9 cellular contexts compared by ENCODE assay signal in genomic region chr11:17730608-17731462, GRCh38. TPM values are rescaled to one million over a fixed set of nuclear protein-coding genes. Genes with fewer than 3 reads are reported as not detected.
DNase-seq lines count a peak whose midpoint lies in the region; ATAC-seq, FAIRE-seq and TF ChIP-seq lines count a peak whose summit lies in the region.
"Had no signal": no experiment of that assay in that cellular context is flagged by ENCODE, and none has a peak within 500 bp of the region (broad histone marks: within the 10 kb centered on the region; RNA-seq: fewer than 3 reads in every experiment).

No MANE protein-coding gene starts in this region.

- H2BK20ac ChIP-seq in H1 (ENCODE audit: low read length): no peak overlapping the region

- H3K23me2 ChIP-seq in H1 (ENCODE audit: low read depth, low read length): peaks cover 10% of the 10 kb centered on the region

- H3K9me3 Mint-ChIP-seq in activated CD4-positive, alpha-beta memory T cell treated with anti-CD3 and anti-CD28 coated beads for 36 hours: no peaks in the 10 kb centered on the region
- H3K9me3 Mint-ChIP-seq in mesothelial cell of epicardium: no peaks in the 10 kb centered on the region

- no peak overlapping the region for H2AK5ac ChIP-seq in H1 (ENCODE audit: low read depth, low read length)

- H2BK12ac ChIP-seq in H1 (ENCODE audit: low read depth, low read length): no peak overlapping the region

- no peak for TF ChIP-seq POLR2A in H1 (IDR thresholded peaks at IDR 0.05; ENCODE audit: control extremely low read depth in 1 of 2, low read depth in 2 of 2, low read length in 2 of 2)

- no peak overlapping the region for H3K4me2 ChIP-seq in H1 (ENCODE audit: insufficient read depth in 1 of 2, low read depth in 2 of 2, low read length in 2 of 2)

- no peak overlapping the region for H3K4me3 ChIP-seq in H1 (ENCODE audit: extremely low read depth in 1 of 4, insufficient read depth in 2 of 4, low read depth in 3 of 4, low read length in 4 of 4)
- H3K4me3 ChIP-seq: SK-N-MC had no signal

- no peak overlapping the region for H3K4me3 Mint-ChIP-seq in activated CD4-positive, alpha-beta memory T cell treated with anti-CD3 and anti-CD28 coated beads for 36 hours
- no peak overlapping the region for H3K4me3 Mint-ChIP-seq in mesothelial cell of epicardium

- no peak overlapping the region for H4K8ac ChIP-seq in H1 (ENCODE audit: extremely low read depth, insufficient read depth, low read length)

- DNase-seq in COR-L47 (lab: John Stamatoyannopoulos, UW) (peak; percentile 95), HS-5 (ENCODE audit: low read depth) (peak; percentile 46), NCI-H82 treated with DMSO at 0.1 percent for 48 hours (lab: John Stamatoyannopoulos, UW; ENCODE audit: unreplicated experiment) (peak; percentile 56), H1 (ENCODE audit: low read depth in 1 of 2, low spot score in 2 of 2) (peak; percentile 58 to 95), mesothelial cell of epicardium (ENCODE audit: low spot score in 2 of 2, unreplicated experiment in 2 of 2) (peak; percentile 61 to 91)
- peak; percentile 80 for DNase-seq in activated CD4-positive, alpha-beta memory T cell treated with anti-CD3 and anti-CD28 coated beads for 36 hours
- peak; percentile 7 to 19 for DNase-seq in stimulated activated CD8-positive, alpha-beta memory T cell treated with anti-CD3 and anti-CD28 coated beads, Interleukin-7, amount 100 ng/mL, for 4 hours (ENCODE audit: low read depth in 2 of 2)

- H4K20me1 ChIP-seq in H1 (replicated peaks in 1 of 2; ENCODE audit: control insufficient read depth in 1 of 2, insufficient read depth in 2 of 2, low read length in 2 of 2): peaks cover 4 to 7% of the 10 kb centered on the region in 2 experiments

- peaks cover 0 to under 1% of the 10 kb centered on the region in 2 experiments; a peak in 1 of 4 replicates for H3K9me3 ChIP-seq in H1 (ENCODE audit: insufficient read depth in 2 of 2, low read depth in 1 of 2, low read length in 1 of 2)

- no peak overlapping the region for H3K18ac ChIP-seq in H1 (ENCODE audit: extremely low read depth, low read length)

- H3K27me3 ChIP-seq in H1 (replicated peaks in 1 of 4; ENCODE audit: control insufficient read depth in 3 of 4, extremely low read depth in 1 of 4, insufficient read depth in 3 of 4, low read length in 3 of 4): peaks cover 9 to 30% (median 24%) of the 10 kb centered on the region in 4 experiments

- TF ChIP-seq EP300 in H1 (IDR thresholded peaks at IDR 0.05; ENCODE audit: borderline replicate concordance in 1 of 2, low read depth in 2 of 2, low read length in 2 of 2): no peak

- no peak overlapping the region for H3K56ac ChIP-seq in H1 (replicated peaks; ENCODE audit: insufficient read length, low read depth, low read length)

- peaks cover 39% of the 10 kb centered on the region for H3K27me3 Mint-ChIP-seq in activated CD4-positive, alpha-beta memory T cell treated with anti-CD3 and anti-CD28 coated beads for 36 hours
- peaks cover 81% of the 10 kb centered on the region for H3K27me3 Mint-ChIP-seq in mesothelial cell of epicardium (ENCODE audit: low read depth)

- TF ChIP-seq CTCF in H1 (IDR thresholded peaks at IDR 0.05; ENCODE audit: control extremely low read depth in 1 of 3, insufficient read depth in 1 of 3, low read depth in 1 of 3, low read length in 3 of 3): peak; percentile 93 to 98 (median 94)
- TF ChIP-seq CTCF in mesothelial cell of epicardium (IDR thresholded peaks at IDR 0.05; ENCODE audit: unreplicated experiment): peak; percentile 73

- no peaks in the 10 kb centered on the region for H3K79me1 ChIP-seq in H1 (ENCODE audit: low read depth, low read length)

- no peaks in the 10 kb centered on the region for H3K36me3 Mint-ChIP-seq in activated CD4-positive, alpha-beta memory T cell treated with anti-CD3 and anti-CD28 coated beads for 36 hours
- no peaks in the 10 kb centered on the region for H3K36me3 Mint-ChIP-seq in mesothelial cell of epicardium

- no peak overlapping the region for H2AFZ ChIP-seq in H1 (ENCODE audit: low read length)

- intact Hi-C loops in activated CD4-positive, alpha-beta memory T cell treated with anti-CD3 and anti-CD28 coated beads for 36 hours (cut with micrococcal nuclease): loop anchor here (1.0 kb wide), 2 partner anchors 132 to 248 kb away; no protein-coding TSS in a partner anchor

- H3K79me2 ChIP-seq in H1 (ENCODE audit: control insufficient read depth in 1 of 2, insufficient read depth in 2 of 2, low read length in 2 of 2): no peaks in the 10 kb centered on the region

- peak; percentile 78 for ATAC-seq in GM21367 (IDR thresholded peaks at IDR 0.05; ENCODE audit: unreplicated experiment)

- no peak overlapping the region for H3K9ac ChIP-seq in H1 (replicated peaks in 1 of 4; ENCODE audit: extremely low read depth in 1 of 4, low read depth in 3 of 4, low read length in 3 of 4)

- H4K91ac ChIP-seq in H1 (replicated peaks; ENCODE audit: insufficient read length, low read length): no peak overlapping the region

- peak; percentile 98 for TF ChIP-seq RAD21 in H1 (IDR thresholded peaks at IDR 0.05 in 1 of 2, conservative IDR thresholded peaks at IDR 0.05 in 1 of 2; ENCODE audit: low read depth in 2 of 2, low read length in 2 of 2)

- peaks cover 5% of the 10 kb centered on the region for H3K4me1 Mint-ChIP-seq in activated CD4-positive, alpha-beta memory T cell treated with anti-CD3 and anti-CD28 coated beads for 36 hours (ENCODE audit: low read depth)
- H3K4me1 Mint-ChIP-seq in mesothelial cell of epicardium: peaks cover 3% of the 10 kb centered on the region

- H4K5ac ChIP-seq in H1 (ENCODE audit: insufficient read length, low read depth, low read length): no peak overlapping the region

- H3K4ac ChIP-seq in H1 (replicated peaks; ENCODE audit: insufficient read length, low read depth, low read length): no peak overlapping the region

- peaks cover 0 to under 1% (median 0%) of the 10 kb centered on the region in 4 experiments; a peak in 1 of 8 replicates for H3K36me3 ChIP-seq in H1 (ENCODE audit: control insufficient read depth in 2 of 4, insufficient read depth in 4 of 4, low read length in 3 of 4)

- H3K14ac ChIP-seq in H1 (ENCODE audit: insufficient read length): no peak overlapping the region

- peak; percentile 82 for FAIRE-seq in H1 (lab: Jason Lieb, UNC)

- H3K23ac ChIP-seq in H1 (ENCODE audit: insufficient read length): no peak overlapping the region

- WGBS in H1 (ENCODE audit: extremely low coverage in 1 of 2, insufficient coverage in 1 of 2, insufficient read length in 1 of 2, insufficient replicate concordance in 2 of 2, low coverage in 1 of 2, low lambda C conversion rate in 2 of 2, missing lambda C conversion rate in 1 of 2), 2 experiments: 39% methylated on average over 9 of the region's 9 CpGs; no CpG with 5 or more reads in 1 of the 2 experiments

- H2BK5ac ChIP-seq in H1 (ENCODE audit: low read depth, low read length): no peak overlapping the region

- CTCF ChIA-PET in activated CD4-positive, alpha-beta memory T cell treated with anti-CD3 and anti-CD28 coated beads for 36 hours (lab: Charles Lee): interaction anchor here (0.5 to 6.7 kb wide), 48 partner anchors 9 to 991 kb away, joined by 3 to 168 read pairs (median 4); partner anchors contain the start of genes MYOD1 and SAAL1
- CTCF ChIA-PET in H1 (lab: Charles Lee; ENCODE audit: partially characterized antibody): interaction anchor here (0.6 to 16.5 kb wide), 103 partner anchors 13 to 884 kb away, joined by 3 to 290 read pairs (median 6); partner anchors contain the start of genes MYOD1, OTOG and USH1C

- peaks cover 0 to 4% (median under 1%) of the 10 kb centered on the region in 4 experiments; a peak in 3 of 7 replicates for H3K4me1 ChIP-seq in H1 (replicated peaks in 1 of 4; ENCODE audit: control insufficient read depth in 3 of 4, insufficient read depth in 4 of 4, low read length in 3 of 4)

- POLR2A ChIA-PET in activated CD4-positive, alpha-beta memory T cell treated with anti-CD3 and anti-CD28 coated beads for 36 hours (lab: Charles Lee): no interaction called here
- POLR2A ChIA-PET in H1 (lab: Charles Lee; ENCODE audit: partially characterized antibody): interaction anchor here (1.2 to 1.3 kb wide), 2 partner anchors 9 to 10 kb away, joined by 3 read pairs; no protein-coding TSS in a partner anchor

- H2BK15ac ChIP-seq in H1 (ENCODE audit: low read length): peak overlapping the region; percentile 81; the same call in 1 of the 2 replicates

- H2BK120ac ChIP-seq in H1 (replicated peaks; ENCODE audit: low read depth, low read length): no peak overlapping the region

- no peak overlapping the region for H3K27ac Mint-ChIP-seq in activated CD4-positive, alpha-beta memory T cell treated with anti-CD3 and anti-CD28 coated beads for 36 hours
- no peak overlapping the region for H3K27ac Mint-ChIP-seq in mesothelial cell of epicardium

- H3K27ac ChIP-seq in H1 (ENCODE audit: low read depth, low read length): no peak overlapping the region
- H3K27ac ChIP-seq: SK-N-MC had no signal

TF ChIP-seq in H1, 55 proteins besides CTCF, POLR2A, EP300 and RAD21 (continues in another document):
- peak; percentile 16; the same call in 1 of the 2 replicates for TF ChIP-seq CEBPB (IDR thresholded peaks at IDR 0.05; ENCODE audit: low read depth, low read length)
- no peak for TF ChIP-seq CHD2 (IDR thresholded peaks at IDR 0.05; ENCODE audit: low read length)

RNA-seq across cellular contexts. Expression of gene KCNC1, which starts 3.7 kb away (rescaled TPM):
- total RNA-seq in activated CD4-positive, alpha-beta memory T cell treated with anti-CD3 and anti-CD28 coated beads for 36 hours: not detected
- total RNA-seq in H1 (2021; fragmentation: NEBNext Ultra II Directional; extraction: Animal tissue kit (Norgen Biotek cat#: 25700)): 0.19 and 0.26 TPM in 2 replicates
- polyA plus RNA-seq in H1 (2011; rRNA removed): 0.08 and 0.11 TPM in 2 replicates
- polyA plus RNA-seq in H1 (2011; cell fraction: cytosol; rRNA removed): 0.13 TPM
- polyA plus RNA-seq in H1 (2011; cell fraction: nucleus; rRNA removed): 0.17 TPM
- 0.16 to 0.52 TPM (median 0.34 TPM) in 4 replicates for polyA plus RNA-seq in H1 (2012, experiment 1 of 2)
- polyA plus RNA-seq in H1 (2012, experiment 2 of 2): 0.22 TPM
- 0.04 TPM for polyA plus RNA-seq in H1 (2013, experiment 1 of 2)
- polyA plus RNA-seq in H1 (2013, experiment 2 of 2): 0.04 TPM
- 0.09 and 0.49 TPM in 2 replicates for polyA minus RNA-seq in H1 (2011; rRNA and poly(A)+ RNA removed)
- not detected for polyA minus RNA-seq in H1 (2011; cell fraction: cytosol; rRNA and poly(A)+ RNA removed)
- polyA minus RNA-seq in H1 (2011; cell fraction: nucleus; rRNA and poly(A)+ RNA removed): 0.20 TPM
- total RNA-seq in mesothelial cell of epicardium: 0.18 to 0.20 TPM (median 0.20 TPM) in 3 replicates

RNA-seq across cellular contexts. Expression of gene MYOD1, which starts 11.5 kb away (rescaled TPM):
- not detected for total RNA-seq in activated CD4-positive, alpha-beta memory T cell treated with anti-CD3 and anti-CD28 coated beads for 36 hours
- not detected in 2 replicates for total RNA-seq in H1 (2021; fragmentation: NEBNext Ultra II Directional; extraction: Animal tissue kit (Norgen Biotek cat#: 25700))
- 0.06 TPM in 1 of 2 replicates, not detected in the other for polyA plus RNA-seq in H1 (2011; rRNA removed)
- polyA plus RNA-seq in H1 (2011; cell fraction: cytosol; rRNA removed): not detected
- not detected for polyA plus RNA-seq in H1 (2011; cell fraction: nucleus; rRNA removed)
- polyA plus RNA-seq in H1 (2012, experiment 1 of 2): not detected in 4 replicates
- polyA plus RNA-seq in H1 (2012, experiment 2 of 2): not detected
- polyA plus RNA-seq in H1 (2013, experiment 1 of 2): not detected
- polyA plus RNA-seq in H1 (2013, experiment 2 of 2): not detected
- polyA minus RNA-seq in H1 (2011; rRNA and poly(A)+ RNA removed): not detected in 2 replicates
- polyA minus RNA-seq in H1 (2011; cell fraction: cytosol; rRNA and poly(A)+ RNA removed): not detected
- not detected for polyA minus RNA-seq in H1 (2011; cell fraction: nucleus; rRNA and poly(A)+ RNA removed)
- total RNA-seq in mesothelial cell of epicardium: not detected in 3 replicates

Comparison
In these comparisons a context has a peak if more than half of its experiments do, and no peak if none do; other contexts are left out.
1. DNase-seq: peak in every context shown above with its lines; median percentile 95 in COR-L47; 80 in activated CD4-positive, alpha-beta memory T cell treated with anti-CD3 and anti-CD28 coated beads for 36 hours; 76 in H1; 76 in mesothelial cell of epicardium; 56 in NCI-H82 treated with DMSO at 0.1 percent for 48 hours; 46 in HS-5; 13 in stimulated activated CD8-positive, alpha-beta memory T cell treated with anti-CD3 and anti-CD28 coated beads, Interleukin-7, amount 100 ng/mL, for 4 hours.